ENCODE assay signal across 31 cellular contexts in genomic region chr1:169653873-169654272, GRCh38. TPM values are rescaled to one million over a fixed set of nuclear protein-coding genes. Genes with fewer than 3 reads are reported as not detected.
DNase-seq lines count a peak whose midpoint lies in the region; ATAC-seq, FAIRE-seq and TF ChIP-seq lines count a peak whose summit lies in the region.
"Had no signal": no experiment of that assay in that cellular context is flagged by ENCODE, and none has a peak within 500 bp of the region (broad histone marks: within the 10 kb centered on the region; RNA-seq: fewer than 3 reads in every experiment).

No MANE protein-coding gene starts in this region.

- no peak overlapping the region for H3K27ac Mint-ChIP-seq in activated CD4-positive, alpha-beta T cell treated with anti-CD3 and anti-CD28 coated beads, Interleukin-2, amount 10 ng/mL, durations not matched to agents 24 days and 14 days
- peak overlapping the region in 2 of 3 donors; percentile 72 to 76 for H3K27ac Mint-ChIP-seq in CD4-positive, CD25-positive, alpha-beta regulatory T cell
- no peak overlapping the region for H3K27ac Mint-ChIP-seq in neural progenitor cell
- H3K27ac Mint-ChIP-seq: B cell had no signal

- no peaks in the 10 kb centered on the region for H3K27me3 Mint-ChIP-seq in activated CD4-positive, alpha-beta T cell treated with anti-CD3 and anti-CD28 coated beads, Interleukin-2, amount 10 ng/mL, durations not matched to agents 24 days and 14 days
- H3K27me3 Mint-ChIP-seq in CD4-positive, CD25-positive, alpha-beta regulatory T cell, result no peaks in the 10 kb centered on the region
- no peaks in the 10 kb centered on the region for H3K27me3 Mint-ChIP-seq in neural progenitor cell (ENCODE audit: insufficient read depth, low read depth)
- H3K27me3 Mint-ChIP-seq: B cell; CD4-positive, alpha-beta memory T cell; CD8-positive, alpha-beta memory T cell had no signal

- H3K27ac ChIP-seq in CD4-positive, CD25-positive, alpha-beta regulatory T cell (ENCODE audit: insufficient read depth, low read length, poor library complexity, severe bottlenecking), result no peak overlapping the region
- H3K27ac ChIP-seq in dorsolateral prefrontal cortex, result peak overlapping the region in 30 of 59 donors; percentile 2 to 84 (median 52)
- H3K27ac ChIP-seq in neural progenitor cell, result no peak overlapping the region
- H3K27ac ChIP-seq: 22Rv1; A549; BLaER1 treated with 17β-estradiol and CSF1 and Interleukin-3, amounts not matched to agents 10 nM and 100 nM; C4-2B had no signal

- no peak for ATAC-seq in CD4-positive, CD25-positive, alpha-beta regulatory T cell (ENCODE audit: low read depth in 2 of 2)
- ATAC-seq: A549, GM12878 had no signal

- H3K27me3 ChIP-seq in CD4-positive, CD25-positive, alpha-beta regulatory T cell (ENCODE audit: control insufficient read depth, insufficient read depth, low read length), result no peaks in the 10 kb centered on the region
- H3K27me3 ChIP-seq in dorsolateral prefrontal cortex, result no peaks in the 10 kb centered on the region
- H3K27me3 ChIP-seq in neural progenitor cell, result no peaks in the 10 kb centered on the region
- H3K27me3 ChIP-seq: BLaER1 treated with 17β-estradiol and CSF1 and Interleukin-3, amounts not matched to agents 10 nM and 100 nM had no signal

- H3K4me3 Mint-ChIP-seq in activated CD4-positive, alpha-beta T cell treated with anti-CD3 and anti-CD28 coated beads, Interleukin-2, amount 10 ng/mL, durations not matched to agents 24 days and 14 days, result no peak overlapping the region
- no peak overlapping the region for H3K4me3 Mint-ChIP-seq in CD4-positive, CD25-positive, alpha-beta regulatory T cell
- H3K4me3 Mint-ChIP-seq in neural progenitor cell, result no peak overlapping the region
- H3K4me3 Mint-ChIP-seq: B cell had no signal

- no peak for FAIRE-seq in H54 (lab: Jason Lieb, UNC)
- FAIRE-seq: A549, GM12878, GM12892, GM18507 had no signal

- H3K4me2 ChIP-seq in neural progenitor cell, result no peak overlapping the region
- H3K4me2 ChIP-seq: A549; BLaER1 treated with 17β-estradiol and CSF1 and Interleukin-3, amounts not matched to agents 10 nM and 100 nM had no signal

- H3F3A ChIP-seq in neural progenitor cell (ENCODE audit: low read depth), result no peaks in the 10 kb centered on the region

- DNase-seq in activated CD4-positive, alpha-beta T cell treated with anti-CD3 and anti-CD28 coated beads, Interleukin-2, amount 10 ng/mL, durations not matched to agents 24 days and 14 days, result peak; percentile 37
- DNase-seq in activated CD4-positive, alpha-beta T cell treated with anti-CD3 and anti-CD28 coated beads, Interleukin-2, amount 50 U/mL, for 1 hour, result no peak
- no peak for DNase-seq in CD4-positive, CD25-positive, alpha-beta regulatory T cell
- DNase-seq in dorsolateral prefrontal cortex (peak in 1 of 10 donors; percentile 36), neural progenitor cell (ENCODE audit: low spot score) (no peak), mesenteric fat pad (ENCODE audit: low spot score) (no peak), NCI-H526 (lab: John Stamatoyannopoulos, UW) (no peak), H54 (ENCODE audit: insufficient read length, low spot score) (no peak)
- DNase-seq: AML-193; CD4-positive, alpha-beta memory T cell; CD8-positive, alpha-beta memory T cell; COR-L47; DMS 273 treated with DMSO at 0.1 percent for 48 hours; DMS153; DMS53; DMS79; DND-41; EL; GDM1 had no signal

- H4K20me1 ChIP-seq in neural progenitor cell (ENCODE audit: low read depth), result no peaks in the 10 kb centered on the region
- H4K20me1 ChIP-seq: BLaER1 treated with 17β-estradiol and CSF1 and Interleukin-3, amounts not matched to agents 10 nM and 100 nM had no signal

- no peak overlapping the region for H3K9ac ChIP-seq in neural progenitor cell
- H3K9ac ChIP-seq: BLaER1 treated with 17β-estradiol and CSF1 and Interleukin-3, amounts not matched to agents 10 nM and 100 nM had no signal

- H3K4me1 ChIP-seq in CD4-positive, CD25-positive, alpha-beta regulatory T cell (ENCODE audit: control insufficient read depth, insufficient read depth, low read length, poor library complexity, severe bottlenecking), result peaks cover 40% of the 10 kb centered on the region
- H3K4me1 ChIP-seq in neural progenitor cell, result no peaks in the 10 kb centered on the region
- H3K4me1 ChIP-seq: A549 had no signal

- no peak overlapping the region for H3K4me3 ChIP-seq in CD4-positive, CD25-positive, alpha-beta regulatory T cell (ENCODE audit: low read depth, low read length)
- no peak overlapping the region for H3K4me3 ChIP-seq in dorsolateral prefrontal cortex
- no peak overlapping the region for H3K4me3 ChIP-seq in neural progenitor cell
- H3K4me3 ChIP-seq: A549; BLaER1 treated with 17β-estradiol and CSF1 and Interleukin-3, amounts not matched to agents 10 nM and 100 nM; GM12878 had no signal

- peaks cover 6% of the 10 kb centered on the region for H3K9me3 Mint-ChIP-seq in activated CD4-positive, alpha-beta T cell treated with anti-CD3 and anti-CD28 coated beads, Interleukin-2, amount 10 ng/mL, durations not matched to agents 24 days and 14 days
- H3K9me3 Mint-ChIP-seq in CD4-positive, CD25-positive, alpha-beta regulatory T cell, result peaks cover 1 to 19% (median 4%) of the 10 kb centered on the region in 7 donors
- H3K9me3 Mint-ChIP-seq in neural progenitor cell, result no peaks in the 10 kb centered on the region

- H3K9me3 ChIP-seq in CD4-positive, CD25-positive, alpha-beta regulatory T cell (ENCODE audit: control insufficient read depth in 2 of 2, low read length in 2 of 2), result peaks cover 0 to 6% of the 10 kb centered on the region in 2 experiments
- no peaks in the 10 kb centered on the region for H3K9me3 ChIP-seq in neural progenitor cell (ENCODE audit: low read depth)
- H3K9me3 ChIP-seq: A549 had no signal

- peaks cover 5% of the 10 kb centered on the region for H3K36me3 ChIP-seq in CD4-positive, CD25-positive, alpha-beta regulatory T cell (ENCODE audit: control insufficient read depth, insufficient read depth, low read length)
- no peaks in the 10 kb centered on the region for H3K36me3 ChIP-seq in neural progenitor cell
- H3K36me3 ChIP-seq: BLaER1 treated with 17β-estradiol and CSF1 and Interleukin-3, amounts not matched to agents 10 nM and 100 nM had no signal

- no peak for TF ChIP-seq CTCF in dorsolateral prefrontal cortex (IDR thresholded peaks at IDR 0.05 in 54 of 56, conservative IDR thresholded peaks at IDR 0.05 in 2 of 56; ENCODE audit: low read depth in 1 of 56, partially characterized antibody in 56 of 56)
- TF ChIP-seq CTCF in neural progenitor cell (IDR thresholded peaks at IDR 0.05), result no peak

- no peaks in the 10 kb centered on the region for H3K36me3 Mint-ChIP-seq in activated CD4-positive, alpha-beta T cell treated with anti-CD3 and anti-CD28 coated beads, Interleukin-2, amount 10 ng/mL, durations not matched to agents 24 days and 14 days (ENCODE audit: low read depth)
- peaks cover 16% of the 10 kb centered on the region for H3K36me3 Mint-ChIP-seq in CD4-positive, CD25-positive, alpha-beta regulatory T cell
- no peaks in the 10 kb centered on the region for H3K36me3 Mint-ChIP-seq in neural progenitor cell
- H3K36me3 Mint-ChIP-seq: CD4-positive, alpha-beta memory T cell had no signal

- peaks cover 32% of the 10 kb centered on the region for H3K4me1 Mint-ChIP-seq in activated CD4-positive, alpha-beta T cell treated with anti-CD3 and anti-CD28 coated beads, Interleukin-2, amount 10 ng/mL, durations not matched to agents 24 days and 14 days
- H3K4me1 Mint-ChIP-seq in CD4-positive, CD25-positive, alpha-beta regulatory T cell, result peaks cover 46 to 81% (median 51%) of the 10 kb centered on the region in 4 donors
- H3K4me1 Mint-ChIP-seq in neural progenitor cell, result no peaks in the 10 kb centered on the region

- TF ChIP-seq POLR2A in H54 (IDR thresholded peaks at IDR 0.05; ENCODE audit: low read depth, low read length), result no peak

- H2AFZ ChIP-seq in neural progenitor cell (replicated peaks), result peak overlapping the region; percentile 11

- no peaks in the 10 kb centered on the region for H3K79me2 ChIP-seq in neural progenitor cell (ENCODE audit: low read depth)

- intact Hi-C loops in activated CD4-positive, alpha-beta T cell treated with anti-CD3 and anti-CD28 coated beads, Interleukin-2, amount 10 ng/mL, durations not matched to agents 24 days and 14 days (cut with micrococcal nuclease), result loop anchor here (5.0 kb wide), 1 partner anchor 47 kb away; no protein-coding TSS in a partner anchor
- intact Hi-C loops in dorsolateral prefrontal cortex (cut with DNase I), result loop anchor here in 1 of 2 donors (5.0 kb wide), 1 partner anchor 52 kb away; no protein-coding TSS in a partner anchor

RNA-seq across cellular contexts. Expression of gene SELP, which starts 23.9 kb away (rescaled TPM):
- total RNA-seq in activated CD4-positive, alpha-beta T cell treated with anti-CD3 and anti-CD28 coated beads, Interleukin-2, amount 10 ng/mL, durations not matched to agents 24 days and 14 days, result 0.14 TPM in 1 of 2 replicates, not detected in the other
- 12.1 TPM for total RNA-seq in CD4-positive, CD25-positive, alpha-beta regulatory T cell
- 10 to 100 TPM; 15.2 to 25.2 (median 22.5) TPM for polyA plus RNA-seq in CD4-positive, CD25-positive, alpha-beta regulatory T cell
- 1 to 10 TPM in 9 of 120 experiments, under 1 TPM in 49, not detected in 62; 0.16 to 4.6 (median 0.47) TPM for total RNA-seq in dorsolateral prefrontal cortex
- not detected in 2 replicates for total RNA-seq in neural progenitor cell (ENCODE audit: low replicate concordance)
- 13.4 TPM for total RNA-seq in mesenteric fat pad
- total RNA-seq: A172, Daoy, G401 had no signal
- polyA plus RNA-seq: A549, BJ had no signal

RNA-seq across cellular contexts. Expression of gene SELL, which starts 57.5 kb away (rescaled TPM):
- 82.3 and 92.7 TPM in 2 replicates for total RNA-seq in activated CD4-positive, alpha-beta T cell treated with anti-CD3 and anti-CD28 coated beads, Interleukin-2, amount 10 ng/mL, durations not matched to agents 24 days and 14 days
- total RNA-seq in CD4-positive, CD25-positive, alpha-beta regulatory T cell, result 370 TPM
- 1,000 to 10,000 TPM; 1,894 to 2,165 (median 2,020) TPM for polyA plus RNA-seq in CD4-positive, CD25-positive, alpha-beta regulatory T cell
- total RNA-seq in dorsolateral prefrontal cortex, result 10 to 100 TPM in 21 of 120 experiments, 1 to 10 TPM in 98, under 1 TPM in 1; 0.77 to 22.0 (median 4.8) TPM
- total RNA-seq in neural progenitor cell (ENCODE audit: low replicate concordance), result not detected in 2 replicates
- total RNA-seq in mesenteric fat pad, result 23.0 TPM
- total RNA-seq: A172, G401 had no signal

Comparison
In these comparisons a context has a peak if more than half of its experiments do, and no peak if none do; other contexts are left out.
1. H3K27ac Mint-ChIP-seq: peak in CD4-positive, CD25-positive, alpha-beta regulatory T cell (2 of 3); none in activated CD4-positive, alpha-beta T cell treated with anti-CD3 and anti-CD28 coated beads, Interleukin-2, amount 10 ng/mL, durations not matched to agents 24 days and 14 days (single experiment) and neural progenitor cell (single experiment).
2. H3K27ac ChIP-seq: peak in dorsolateral prefrontal cortex (30 of 59); none in CD4-positive, CD25-positive, alpha-beta regulatory T cell (single experiment) and neural progenitor cell (single experiment).